In genomic region chr15:74320358-74321247, GRCh38 we compare ENCODE assay signal across 8 cellular contexts. TPM values are rescaled to one million over a fixed set of nuclear protein-coding genes. Genes with fewer than 3 reads are reported as not detected.
DNase-seq lines count a peak whose midpoint lies in the region; ATAC-seq and TF ChIP-seq lines count a peak whose summit lies in the region.

No MANE protein-coding gene starts in this region.

- POLR2A ChIA-PET in CD8-positive, alpha-beta T cell (lab: Charles Lee) = interaction anchor here (0.5 kb wide), 1 partner anchor 384 kb away, joined by 3 read pairs; no protein-coding TSS in a partner anchor
- POLR2A ChIA-PET in PC-3 (lab: Charles Lee; ENCODE audit: unreplicated experiment) = interaction anchor here (0.5 kb wide), 1 partner anchor 269 kb away, joined by 4 read pairs; no protein-coding TSS in a partner anchor

- CTCF ChIA-PET in CD8-positive, alpha-beta T cell (lab: Charles Lee) = interaction anchor here (0.8 to 9.0 kb wide), 13 partner anchors 10 to 348 kb away, joined by 3 to 107 read pairs (median 6); partner anchors contain the start of gene ISLR2
- CTCF ChIA-PET in PC-3 (lab: Charles Lee) = interaction anchor here (0.5 to 0.6 kb wide), 3 partner anchors 9 to 539 kb away, joined by 3 to 8 read pairs (median 4); no protein-coding TSS in a partner anchor

- no peaks in the 10 kb centered on the region for H3F3A ChIP-seq in PC-3 (ENCODE audit: low read length, unreplicated experiment)

- no peaks in the 10 kb centered on the region for H3K27me3 ChIP-seq in CD8-positive, alpha-beta T cell (ENCODE audit: insufficient read depth, low read length)
- H3K27me3 ChIP-seq in PC-3 (ENCODE audit: low read length) = no peaks in the 10 kb centered on the region
- peaks cover 0 to 4% of the 10 kb centered on the region in 2 donors for H3K27me3 ChIP-seq in tibial artery

- H3K27me3 Mint-ChIP-seq in CD8-positive, alpha-beta T cell (ENCODE audit: low read depth) = peaks cover 4% of the 10 kb centered on the region

- H3K4me1 ChIP-seq in CD8-positive, alpha-beta T cell (ENCODE audit: insufficient read depth, low read length) = peaks cover 48% of the 10 kb centered on the region
- H3K4me1 ChIP-seq in PC-3 (ENCODE audit: insufficient read depth, low read length) (no peaks in the 10 kb centered on the region), tibial artery (peaks cover 0 to 49% (median 35%) of the 10 kb centered on the region in 4 donors)

- no peak overlapping the region for H3K27ac Mint-ChIP-seq in CD8-positive, alpha-beta T cell

- H3K4me3 ChIP-seq in CD8-positive, alpha-beta T cell (ENCODE audit: low read depth, low read length) = no peak overlapping the region
- H3K4me3 ChIP-seq in HFF-Myc (replicated peaks; ENCODE audit: low read depth, low read length) (no peak overlapping the region), PC-3 (ENCODE audit: low read length) (no peak overlapping the region), astrocyte of the spinal cord (ENCODE audit: low read depth, low read length) (no peak overlapping the region), tibial artery (no peak overlapping the region)

- H4K20me1 ChIP-seq in PC-3 (ENCODE audit: low read length) = no peaks in the 10 kb centered on the region

- H3K4me2 ChIP-seq in PC-3 (ENCODE audit: low read length) = no peak overlapping the region

- H3K4me3 Mint-ChIP-seq in CD8-positive, alpha-beta T cell = no peak overlapping the region

- no TSS peak for BruUV-seq in PC-3 (replicated peaks; lab: Mats Ljungman, UMichigan)

- H3K9me2 ChIP-seq in PC-3 (replicated peaks; ENCODE audit: low read length) = no peaks in the 10 kb centered on the region

- intact Hi-C loops in CD8-positive, alpha-beta T cell (cut with DNase I, micrococcal nuclease) = no loop called here
- intact Hi-C loops in PC-3 (cut with micrococcal nuclease) (loop anchor here (5.0 kb wide), 1 partner anchor 193 kb away; no protein-coding TSS in a partner anchor), tibial artery (cut with DNase I; ENCODE audit: low total_unique reads) (loop anchor here (5.0 to 10.0 kb wide), 3 partner anchors 193 to 338 kb away; no protein-coding TSS in a partner anchor)

- no peaks in the 10 kb centered on the region for H3K9me3 ChIP-seq in CD8-positive, alpha-beta T cell (ENCODE audit: low read length)
- H3K9me3 ChIP-seq in PC-3 (ENCODE audit: low read length) (no peaks in the 10 kb centered on the region), tibial artery (no peaks in the 10 kb centered on the region)

- H2AFZ ChIP-seq in PC-3 (ENCODE audit: low read length) = no peak overlapping the region

- no peaks in the 10 kb centered on the region for H3K36me3 ChIP-seq in CD8-positive, alpha-beta T cell (ENCODE audit: insufficient read depth, low read length)
- H3K36me3 ChIP-seq in PC-3 (ENCODE audit: low read depth, low read length) (no peaks in the 10 kb centered on the region), tibial artery (no peaks in the 10 kb centered on the region)

- ATAC-seq in CD8-positive, alpha-beta T cell = peak; percentile 32
- ATAC-seq in PC-3 (peak; percentile 50; the same call in 1 of the 2 replicates), GM18868 (IDR thresholded peaks at IDR 0.05; ENCODE audit: unreplicated experiment) (no peak), GM18858 (IDR thresholded peaks at IDR 0.05; ENCODE audit: unreplicated experiment) (no peak)

- no peaks in the 10 kb centered on the region for H3K9me3 Mint-ChIP-seq in CD8-positive, alpha-beta T cell

- H3K36me3 Mint-ChIP-seq in CD8-positive, alpha-beta T cell = no peaks in the 10 kb centered on the region

- no peak overlapping the region for H3K27ac ChIP-seq in CD8-positive, alpha-beta T cell (ENCODE audit: low read depth, low read length)
- no peak overlapping the region for H3K27ac ChIP-seq in PC-3 (ENCODE audit: low read length)
- H3K27ac ChIP-seq in tibial artery = no peak overlapping the region

- no peaks in the 10 kb centered on the region for H3K79me2 ChIP-seq in PC-3 (ENCODE audit: low read length)

- in situ Hi-C loops in astrocyte of the spinal cord (cut with HindIII; ENCODE audit: low sequenced_read_pairs) = no loop called here

- no peak for TF ChIP-seq CTCF in CD8-positive, alpha-beta T cell (IDR thresholded peaks at IDR 0.05)
- TF ChIP-seq CTCF in HFF-Myc (IDR thresholded peaks at IDR 0.05; ENCODE audit: low read depth, low read length, missing control alignments) (peak; percentile 77), PC-3 (conservative IDR thresholded peaks at IDR 0.05; ENCODE audit: low read depth, low read length) (peak; percentile 73), astrocyte of the spinal cord (IDR thresholded peaks at IDR 0.05; ENCODE audit: low read depth, low read length) (peak; percentile 83), tibial artery (IDR thresholded peaks at IDR 0.05) (peak; percentile 52 to 54)

- H3K4me1 Mint-ChIP-seq in CD8-positive, alpha-beta T cell (ENCODE audit: low read depth) = peaks cover 38% of the 10 kb centered on the region

- peak in 4 of 7 experiments; percentile 8 to 74 (median 46) for DNase-seq in CD8-positive, alpha-beta T cell
- DNase-seq in HFF-Myc (ENCODE audit: extremely low read depth, low read depth) = no peak
- DNase-seq in PC-3 = peak; percentile 67
- DNase-seq in astrocyte of the spinal cord (ENCODE audit: low read depth, low spot score) = peak; percentile 45
- DNase-seq in left kidney (ENCODE audit: low read depth, low spot score) = peak; percentile 89
- DNase-seq in tibial artery = peak in 1 of 2 donors; percentile 62

- H3K9ac ChIP-seq in PC-3 (ENCODE audit: low read length) = no peak overlapping the region

RNA-seq across cellular contexts. Expression of gene CYP11A1, which starts 46.8 kb away (rescaled TPM):
- not detected for total RNA-seq in CD8-positive, alpha-beta T cell
- 0.18 TPM in 1 of 2 replicates, not detected in the other for total RNA-seq in PC-3 (2014; rRNA removed)

Comparison
In these comparisons a context has a peak if more than half of its experiments do, and no peak if none do; other contexts are left out.
1. ATAC-seq: peak in CD8-positive, alpha-beta T cell (single experiment) and PC-3 (single experiment); none in GM18868 (single experiment) and GM18858 (single experiment).
2. intact Hi-C loops: an anchor here in PC-3 (5.0 kb wide) and tibial artery (5.0 to 10.0 kb wide); none called in CD8-positive, alpha-beta T cell.